8 cellular contexts compared by ENCODE assay signal in genomic region chr12:14185441-14186192, GRCh38.
DNase-seq lines count a peak whose midpoint lies in the region; ATAC-seq and TF ChIP-seq lines count a peak whose summit lies in the region.

No MANE protein-coding gene starts in this region.

- no peaks in the 10 kb centered on the region for H3K36me3 Mint-ChIP-seq in activated CD8-positive, alpha-beta T cell treated with anti-CD3 and anti-CD28 coated beads for 36 hours (ENCODE audit: low read depth)
- H3K36me3 Mint-ChIP-seq in T-helper 2 cell treated with Interferon-gamma antibody and Interleukin-4, amounts not matched to agents 5 μg/mL and 100 μg/mL, for 36 hours (ENCODE audit: low read depth), result no peaks in the 10 kb centered on the region

- TF ChIP-seq CTCF in activated CD8-positive, alpha-beta T cell treated with anti-CD3 and anti-CD28 coated beads for 36 hours (IDR thresholded peaks at IDR 0.05), result peak; percentile 60
- TF ChIP-seq CTCF in hepatocyte (IDR thresholded peaks at IDR 0.05; ENCODE audit: poor library complexity), result peak; percentile 87

- no peaks in the 10 kb centered on the region for H3K9me3 Mint-ChIP-seq in activated CD8-positive, alpha-beta T cell treated with anti-CD3 and anti-CD28 coated beads for 36 hours
- H3K9me3 Mint-ChIP-seq in T-helper 2 cell treated with Interferon-gamma antibody and Interleukin-4, amounts not matched to agents 5 μg/mL and 100 μg/mL, for 36 hours, result no peaks in the 10 kb centered on the region

- no peak overlapping the region for H2AFZ ChIP-seq in hepatocyte

- H3K27ac ChIP-seq in hepatocyte, result no peak overlapping the region

- no peak overlapping the region for H3K27ac Mint-ChIP-seq in activated CD8-positive, alpha-beta T cell treated with anti-CD3 and anti-CD28 coated beads for 36 hours
- H3K27ac Mint-ChIP-seq in T-helper 2 cell treated with Interferon-gamma antibody and Interleukin-4, amounts not matched to agents 5 μg/mL and 100 μg/mL, for 36 hours, result no peak overlapping the region

- no peaks in the 10 kb centered on the region for H3K9me2 ChIP-seq in hepatocyte (replicated peaks; ENCODE audit: insufficient read depth)

- peak; percentile 89 for DNase-seq in DMS53 treated with DMSO at 0.1 percent for 48 hours (lab: John Stamatoyannopoulos, UW; ENCODE audit: unreplicated experiment)
- DNase-seq in NCI-H2171 (lab: John Stamatoyannopoulos, UW), result peak; percentile 26
- DNase-seq in activated CD8-positive, alpha-beta T cell treated with anti-CD3 and anti-CD28 coated beads for 36 hours, result peak; percentile 49
- DNase-seq in hepatocyte (ENCODE audit: low spot score), result peak; percentile 80
- peak; percentile 6 to 10 for DNase-seq in stimulated activated CD4-positive, alpha-beta T cell treated with anti-CD3 and anti-CD28 coated beads, Interleukin-4, amount 100 ng/mL, for 48 hours (ENCODE audit: low read depth in 2 of 2)
- no peak for DNase-seq in T-helper 2 cell treated with Interferon-gamma antibody and Interleukin-4, amounts not matched to agents 5 μg/mL and 100 μg/mL, for 36 hours (ENCODE audit: low spot score)

- H3K4me3 ChIP-seq in hepatocyte, result no peak overlapping the region

- CTCF ChIA-PET in activated CD8-positive, alpha-beta T cell treated with anti-CD3 and anti-CD28 coated beads for 36 hours (lab: Charles Lee), result interaction anchor here (0.7 to 3.2 kb wide), 28 partner anchors 10 to 639 kb away, joined by 3 to 24 read pairs (median 4); partner anchors contain the start of gene ATF7IP

- ATAC-seq in GM19397 (IDR thresholded peaks at IDR 0.05; ENCODE audit: unreplicated experiment) (peak; percentile 69), HG03378 (IDR thresholded peaks at IDR 0.05; ENCODE audit: unreplicated experiment) (peak; percentile 87)
- ATAC-seq in activated CD8-positive, alpha-beta T cell treated with anti-CD3 and anti-CD28 coated beads for 36 hours, result no peak

- H3K36me3 ChIP-seq in hepatocyte (replicated peaks; ENCODE audit: insufficient read depth, low read depth), result no peaks in the 10 kb centered on the region

- peaks cover 10% of the 10 kb centered on the region for H3K27me3 Mint-ChIP-seq in activated CD8-positive, alpha-beta T cell treated with anti-CD3 and anti-CD28 coated beads for 36 hours
- H3K27me3 Mint-ChIP-seq in T-helper 2 cell treated with Interferon-gamma antibody and Interleukin-4, amounts not matched to agents 5 μg/mL and 100 μg/mL, for 36 hours (ENCODE audit: low read depth), result peaks cover 17% of the 10 kb centered on the region

- H3K27me3 ChIP-seq in hepatocyte, result no peaks in the 10 kb centered on the region

- no peaks in the 10 kb centered on the region for H3K4me1 Mint-ChIP-seq in activated CD8-positive, alpha-beta T cell treated with anti-CD3 and anti-CD28 coated beads for 36 hours (ENCODE audit: low read depth)
- no peaks in the 10 kb centered on the region for H3K4me1 Mint-ChIP-seq in T-helper 2 cell treated with Interferon-gamma antibody and Interleukin-4, amounts not matched to agents 5 μg/mL and 100 μg/mL, for 36 hours (ENCODE audit: low read depth)

- 47% methylated on average over 8 of the region's 8 CpGs for WGBS in hepatocyte (ENCODE audit: low lambda C conversion rate, missing lambda C conversion rate)

- H3K4me2 ChIP-seq in hepatocyte, result no peak overlapping the region

- H3K4me3 Mint-ChIP-seq in activated CD8-positive, alpha-beta T cell treated with anti-CD3 and anti-CD28 coated beads for 36 hours, result no peak overlapping the region
- H3K4me3 Mint-ChIP-seq in T-helper 2 cell treated with Interferon-gamma antibody and Interleukin-4, amounts not matched to agents 5 μg/mL and 100 μg/mL, for 36 hours, result no peak overlapping the region

- no peaks in the 10 kb centered on the region for H3K9me3 ChIP-seq in hepatocyte (ENCODE audit: low read depth)

- H4K20me1 ChIP-seq in hepatocyte (ENCODE audit: insufficient read depth, poor library complexity, severe bottlenecking), result no peaks in the 10 kb centered on the region

- H3K79me2 ChIP-seq in hepatocyte, result no peaks in the 10 kb centered on the region

- H3K4me1 ChIP-seq in hepatocyte (ENCODE audit: insufficient read depth), result no peaks in the 10 kb centered on the region

- POLR2A ChIA-PET in activated CD8-positive, alpha-beta T cell treated with anti-CD3 and anti-CD28 coated beads for 36 hours (lab: Charles Lee), result no interaction called here

- intact Hi-C loops in activated CD8-positive, alpha-beta T cell treated with anti-CD3 and anti-CD28 coated beads for 36 hours (cut with micrococcal nuclease), result no loop called here
